ENCODE assay signal across 8 cellular contexts in the genomic region with DNA sequence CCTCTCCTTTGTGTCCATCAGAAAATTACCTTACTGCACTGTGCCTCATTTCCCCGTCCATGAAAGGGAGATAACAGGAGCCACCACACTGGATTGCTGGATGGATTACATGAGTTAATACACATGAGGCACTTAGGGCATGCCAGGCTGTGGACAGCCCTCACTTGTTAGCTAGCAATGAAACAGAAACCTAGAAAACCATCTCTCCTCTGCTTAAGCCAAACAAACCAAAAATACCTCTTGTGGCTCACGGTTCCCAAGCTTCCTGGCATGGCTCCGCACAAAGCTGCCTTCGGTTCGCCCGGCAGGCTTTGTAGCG.
DNase-seq lines count a peak whose midpoint lies in the region; ATAC-seq and TF ChIP-seq lines count a peak whose summit lies in the region.

No MANE protein-coding gene starts in this region.

- H3K36me3 Mint-ChIP-seq in activated naive CD8-positive, alpha-beta T cell treated with anti-CD3 and anti-CD28 coated beads, Interleukin-2, amount 50 U/mL, for 24 hours (ENCODE audit: low read depth), result peaks cover 2% of the 10 kb centered on the region
- H3K36me3 Mint-ChIP-seq in stimulated activated effector memory CD8-positive, alpha-beta T cell treated with anti-CD3 and anti-CD28 coated beads, Interleukin-12 subunit alpha, Interleukin-12 subunit beta, amount 100 ng/mL, for 72 hours, result peaks cover 13% of the 10 kb centered on the region

- peak overlapping the region; percentile 89 for H3K4me3 Mint-ChIP-seq in activated naive CD8-positive, alpha-beta T cell treated with anti-CD3 and anti-CD28 coated beads, Interleukin-2, amount 50 U/mL, for 24 hours
- peak overlapping the region; percentile 89 for H3K4me3 Mint-ChIP-seq in stimulated activated effector memory CD8-positive, alpha-beta T cell treated with anti-CD3 and anti-CD28 coated beads, Interleukin-12 subunit alpha, Interleukin-12 subunit beta, amount 100 ng/mL, for 72 hours

- peaks cover 14% of the 10 kb centered on the region for H3K27me3 Mint-ChIP-seq in activated naive CD8-positive, alpha-beta T cell treated with anti-CD3 and anti-CD28 coated beads, Interleukin-2, amount 50 U/mL, for 24 hours

- peak overlapping the region; percentile 97 for H3K4me3 ChIP-seq in HL-60 (replicated peaks; ENCODE audit: insufficient read depth, low read length)
- H3K4me3 ChIP-seq in iPS-18c (ENCODE audit: insufficient read depth, low read depth, low read length), result peak overlapping the region; percentile 99

- peaks cover 2% of the 10 kb centered on the region for H3K9me3 ChIP-seq in iPS-18c (ENCODE audit: control insufficient read depth, insufficient read depth, low read length)

- no peak overlapping the region for H3K27ac ChIP-seq in HL-60 (replicated peaks)

- DNase-seq in GM04503 (ENCODE audit: low read depth), result peak; percentile 17
- DNase-seq in HL-60 (ENCODE audit: low read depth in 1 of 2, low spot score in 1 of 2), result no peak
- DNase-seq in activated naive CD8-positive, alpha-beta T cell treated with anti-CD3 and anti-CD28 coated beads, Interleukin-2, amount 50 U/mL, for 24 hours, result no peak
- DNase-seq in stimulated activated effector memory CD8-positive, alpha-beta T cell treated with anti-CD3 and anti-CD28 coated beads, Interleukin-12 subunit alpha, Interleukin-12 subunit beta, amount 100 ng/mL, for 72 hours (ENCODE audit: low spot score in 2 of 2), result no peak
- DNase-seq in NCI-H1436 (lab: John Stamatoyannopoulos, UW), result no peak
- DNase-seq in cerebellar cortex (ENCODE audit: low spot score), result no peak

- H3K27ac Mint-ChIP-seq in activated naive CD8-positive, alpha-beta T cell treated with anti-CD3 and anti-CD28 coated beads, Interleukin-2, amount 50 U/mL, for 24 hours, result peak overlapping the region; percentile 78
- peak overlapping the region; percentile 88 for H3K27ac Mint-ChIP-seq in stimulated activated effector memory CD8-positive, alpha-beta T cell treated with anti-CD3 and anti-CD28 coated beads, Interleukin-12 subunit alpha, Interleukin-12 subunit beta, amount 100 ng/mL, for 72 hours

- no peaks in the 10 kb centered on the region for H3K9me3 Mint-ChIP-seq in activated naive CD8-positive, alpha-beta T cell treated with anti-CD3 and anti-CD28 coated beads, Interleukin-2, amount 50 U/mL, for 24 hours
- no peaks in the 10 kb centered on the region for H3K9me3 Mint-ChIP-seq in stimulated activated effector memory CD8-positive, alpha-beta T cell treated with anti-CD3 and anti-CD28 coated beads, Interleukin-12 subunit alpha, Interleukin-12 subunit beta, amount 100 ng/mL, for 72 hours

- no peaks in the 10 kb centered on the region for H3K27me3 ChIP-seq in HL-60 (ENCODE audit: insufficient read depth, poor library complexity, severe bottlenecking)

- H3K4me1 Mint-ChIP-seq in activated naive CD8-positive, alpha-beta T cell treated with anti-CD3 and anti-CD28 coated beads, Interleukin-2, amount 50 U/mL, for 24 hours, result peaks cover 22% of the 10 kb centered on the region
- H3K4me1 Mint-ChIP-seq in stimulated activated effector memory CD8-positive, alpha-beta T cell treated with anti-CD3 and anti-CD28 coated beads, Interleukin-12 subunit alpha, Interleukin-12 subunit beta, amount 100 ng/mL, for 72 hours, result peaks cover 17% of the 10 kb centered on the region

- TF ChIP-seq CTCF in HL-60 (IDR thresholded peaks at IDR 0.05; ENCODE audit: insufficient read depth, low read length), result no peak

- peak; percentile 31 for ATAC-seq in GM21381 (IDR thresholded peaks at IDR 0.05; ENCODE audit: unreplicated experiment)
- ATAC-seq in activated naive CD8-positive, alpha-beta T cell treated with anti-CD3 and anti-CD28 coated beads, Interleukin-2, amount 50 U/mL, for 24 hours, result peak; percentile 29
- ATAC-seq in stimulated activated effector memory CD8-positive, alpha-beta T cell treated with anti-CD3 and anti-CD28 coated beads, Interleukin-12 subunit alpha, Interleukin-12 subunit beta, amount 100 ng/mL, for 72 hours, result peak; percentile 38
